In the genomic region with DNA sequence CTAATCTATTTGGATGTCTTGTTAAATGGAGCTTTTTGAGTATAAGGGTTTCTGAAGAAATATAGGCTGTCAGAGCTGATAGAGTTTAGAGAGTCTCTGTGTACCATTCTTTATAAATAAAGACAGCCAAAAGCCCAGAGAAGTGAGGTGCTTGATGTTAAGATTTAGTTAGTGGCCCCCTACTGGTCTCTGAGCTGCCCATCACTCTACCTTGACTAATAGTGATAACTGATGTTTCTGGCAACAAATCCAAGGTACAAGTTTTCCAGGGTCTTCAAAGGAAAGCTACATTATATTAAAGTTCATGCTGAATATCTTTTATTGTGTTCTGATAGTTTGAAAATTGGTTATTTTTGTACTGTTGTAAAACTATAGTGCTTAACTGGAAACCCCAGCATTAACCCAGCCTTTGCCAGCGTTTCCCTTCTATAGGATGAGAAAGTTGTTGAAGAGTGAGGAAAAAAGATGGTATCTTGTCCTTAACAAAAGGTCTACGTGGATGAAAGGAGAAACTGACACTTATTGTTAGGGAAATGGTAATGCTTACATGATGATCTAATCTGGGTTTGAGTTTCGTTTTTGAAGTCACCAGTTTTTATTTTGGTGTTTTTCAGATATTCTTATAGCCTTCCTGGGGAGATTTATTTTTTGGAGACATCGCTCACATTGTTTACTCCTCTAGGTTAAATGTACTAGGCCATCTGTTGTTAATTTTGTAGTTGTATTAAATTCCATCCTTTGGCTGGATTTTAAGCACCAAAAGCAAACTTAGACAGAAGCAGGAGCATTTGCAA, we compare ENCODE assay signal across 11 cellular contexts.
DNase-seq lines count a peak whose midpoint lies in the region; ATAC-seq and TF ChIP-seq lines count a peak whose summit lies in the region.
"Had no signal": no experiment of that assay in that cellular context is flagged by ENCODE, and none has a peak within 500 bp of the region (broad histone marks: within the 10 kb centered on the region; RNA-seq: fewer than 3 reads in every experiment).

No MANE protein-coding gene starts in this region.

- H3K79me2 ChIP-seq in parathyroid adenoma: no peaks in the 10 kb centered on the region

- POLR2A ChIA-PET in GM10248 (lab: Yijun Ruan, JAX): no interaction called here

- in situ Hi-C loops in brain microvascular endothelial cell (cut with HindIII; ENCODE audit: low pct_ligation_motif_present, low sequenced_read_pairs): no loop called here

- no peak overlapping the region for H3K27ac Mint-ChIP-seq in activated naive CD4-positive, alpha-beta T cell treated with anti-CD3 and anti-CD28 coated beads, Interleukin-2, amount 50 U/mL, for 72 hours

- H3K36me3 Mint-ChIP-seq in activated naive CD4-positive, alpha-beta T cell treated with anti-CD3 and anti-CD28 coated beads, Interleukin-2, amount 50 U/mL, for 72 hours: no peaks in the 10 kb centered on the region

- H3K27me3 ChIP-seq in brain microvascular endothelial cell (replicated peaks): no peaks in the 10 kb centered on the region
- no peaks in the 10 kb centered on the region for H3K27me3 ChIP-seq in parathyroid adenoma (ENCODE audit: control insufficient read depth, insufficient read depth, low read length)
- H3K27me3 ChIP-seq: upper lobe of right lung had no signal

- CTCF ChIA-PET in GM10248 (lab: Yijun Ruan, JAX): interaction anchor here (0.8 to 3.5 kb wide), 18 partner anchors 8 to 229 kb away, joined by 3 to 35 read pairs (median 4); no protein-coding TSS in a partner anchor

- no peak overlapping the region for H3K27ac ChIP-seq in brain microvascular endothelial cell
- no peak overlapping the region for H3K27ac ChIP-seq in parathyroid adenoma
- H3K27ac ChIP-seq: upper lobe of right lung had no signal

- no peaks in the 10 kb centered on the region for H3K36me3 ChIP-seq in brain microvascular endothelial cell (replicated peaks)
- H3K36me3 ChIP-seq in parathyroid adenoma (ENCODE audit: control insufficient read depth, insufficient read depth, low read length): no peaks in the 10 kb centered on the region
- H3K36me3 ChIP-seq: upper lobe of right lung had no signal

- no peak overlapping the region for H3K9ac ChIP-seq in parathyroid adenoma

- ATAC-seq in HG03045 (IDR thresholded peaks at IDR 0.05; ENCODE audit: unreplicated experiment): no peak
- no peak for ATAC-seq in HG03432 (IDR thresholded peaks at IDR 0.05; ENCODE audit: unreplicated experiment)
- no peak for ATAC-seq in activated naive CD4-positive, alpha-beta T cell treated with anti-CD3 and anti-CD28 coated beads, Interleukin-2, amount 50 U/mL, for 72 hours
- ATAC-seq: upper lobe of right lung had no signal

- H3K9me3 Mint-ChIP-seq in activated naive CD4-positive, alpha-beta T cell treated with anti-CD3 and anti-CD28 coated beads, Interleukin-2, amount 50 U/mL, for 72 hours: no peaks in the 10 kb centered on the region

- no peak overlapping the region for H2AFZ ChIP-seq in parathyroid adenoma

- no peak for DNase-seq in GM10248 (ENCODE audit: extremely low spot score)
- DNase-seq in Jurkat, Clone E6-1 (ENCODE audit: low read depth, low spot score): peak; percentile 8
- no peak for DNase-seq in brain microvascular endothelial cell
- no peak for DNase-seq in activated naive CD4-positive, alpha-beta T cell treated with anti-CD3 and anti-CD28 coated beads, Interleukin-2, amount 50 U/mL, for 72 hours (ENCODE audit: low spot score in 2 of 2)
- DNase-seq in SHP77 treated with DMSO at 0.1 percent for 48 hours (lab: John Stamatoyannopoulos, UW): no peak
- DNase-seq: NCI-H1048; stimulated activated CD4-positive, alpha-beta T cell treated with anti-CD3 and anti-CD28 coated beads, Interleukin-2, amount 100 ng/mL, for 24 hours; upper lobe of right lung had no signal

- no peak overlapping the region for H3K4me2 ChIP-seq in parathyroid adenoma (ENCODE audit: low read length)

- H3K9me3 ChIP-seq in parathyroid adenoma (ENCODE audit: control insufficient read depth, low read length): no peaks in the 10 kb centered on the region
- H3K9me3 ChIP-seq: upper lobe of right lung had no signal

- H3K4me3 ChIP-seq in Jurkat, Clone E6-1 (ENCODE audit: low read length): no peak overlapping the region
- H3K4me3 ChIP-seq in brain microvascular endothelial cell (ENCODE audit: low read depth, low read length) (no peak overlapping the region), parathyroid adenoma (ENCODE audit: low read depth, low read length) (no peak overlapping the region)
- H3K4me3 ChIP-seq: upper lobe of right lung had no signal

- H3K4me1 ChIP-seq in parathyroid adenoma: no peaks in the 10 kb centered on the region

- peak; percentile 35 for TF ChIP-seq CTCF in GM10248 (IDR thresholded peaks at IDR 0.05; ENCODE audit: control extremely low read depth, extremely low read depth, low read depth, missing control alignments)
- peak; percentile 50 for TF ChIP-seq CTCF in brain microvascular endothelial cell (IDR thresholded peaks at IDR 0.05; ENCODE audit: low read depth, low read length, missing control alignments)
- peak; percentile 40 for TF ChIP-seq CTCF in parathyroid adenoma (IDR thresholded peaks at IDR 0.05)
